In genomic region chrX:48450076-48450475, GRCh38 we compare ENCODE assay signal across 38 cellular contexts. TPM values are rescaled to one million over a fixed set of nuclear protein-coding genes. Genes with fewer than 3 reads are reported as not detected.
"Had no signal": no experiment of that assay in that cellular context is flagged by ENCODE, and none has a peak within 500 bp of the region (broad histone marks: within the 10 kb centered on the region; RNA-seq: fewer than 3 reads in every experiment).

No MANE protein-coding gene starts in this region.

- H3K9me3 ChIP-seq: adrenal gland, body of pancreas, breast epithelium had no signal

- H3K4me1 ChIP-seq: adrenal gland, body of pancreas, breast epithelium had no signal

- H3K4me3 ChIP-seq: adrenal gland, body of pancreas, breast epithelium had no signal

- H3K27me3 ChIP-seq: body of pancreas, brain microvascular endothelial cell had no signal

- FAIRE-seq: TTC549 had no signal

- H3K36me3 ChIP-seq: adrenal gland, brain microvascular endothelial cell, breast epithelium had no signal

- DNase-seq: activated B cell treated with CpG ODN at 0.5 μM for 24 hours; activated CD4-positive, alpha-beta memory T cell treated with anti-CD3 and anti-CD28 coated beads for 36 hours; activated CD4-positive, alpha-beta T cell treated with anti-CD3 and anti-CD28 coated beads for 4 hours; activated CD4-positive, alpha-beta T cell treated with anti-CD3 and anti-CD28 coated beads, Interleukin-2, amount 10 ng/mL, durations not matched to agents 24 days and 14 days; activated CD4-positive, alpha-beta T cell treated with anti-CD3 and anti-CD28 coated beads, Interleukin-2, amount 50 U/mL, for 1 hour; activated CD4-positive, alpha-beta T cell treated with anti-CD3 and anti-CD28 coated beads, Interleukin-2, amount 50 U/mL, for 4 hours; activated CD4-positive, CD25-positive, alpha-beta regulatory T cell treated with anti-CD3 and anti-CD28 coated beads, Interleukin-2, amount 50 U/mL, for 72 hours; activated CD8-positive, alpha-beta memory T cell treated with anti-CD3 and anti-CD28 coated beads, Interleukin-2, amount 50 U/mL, for 4 hours; activated CD8-positive, alpha-beta T cell treated with anti-CD3 and anti-CD28 coated beads for 36 hours; activated effector memory CD4-positive, alpha-beta T cell treated with anti-CD3 and anti-CD28 coated beads, Interleukin-2, amount 50 U/mL, for 16 hours; activated gamma-delta T cell treated with Interleukin-2 at 50 U/mL for 16 hours; activated naive CD4-positive, alpha-beta T cell; activated naive CD4-positive, alpha-beta T cell treated with anti-CD3 and anti-CD28 coated beads for 36 hours; activated naive CD4-positive, alpha-beta T cell treated with anti-CD3 and anti-CD28 coated beads, Interleukin-2, amount 50 U/mL, for 16 hours; activated naive CD8-positive, alpha-beta T cell treated with anti-CD3 and anti-CD28 coated beads for 36 hours; activated T-cell treated with anti-CD3 and anti-CD28 coated beads for 4 hours; activated T-cell treated with anti-CD3 and anti-CD28 coated beads, Interleukin-2, amount 50 U/mL, for 1 hour; activated T-cell treated with anti-CD3 and anti-CD28 coated beads, Interleukin-2, amount 50 U/mL, for 4 hours; activated T-cell treated with anti-CD3 and anti-CD28 coated beads, Interleukin-2, amount 50 U/mL, for 72 hours; adrenal gland; amniotic stem cell; aorta; body of pancreas; brain microvascular endothelial cell; central memory CD4-positive, alpha-beta T cell; T-cell; T-helper 2 cell; T-helper 9 cell had no signal

- ATAC-seq: activated CD8-positive, alpha-beta T cell treated with anti-CD3 and anti-CD28 coated beads for 36 hours; activated naive CD4-positive, alpha-beta T cell treated with anti-CD3 and anti-CD28 coated beads, Interleukin-2, amount 50 U/mL, for 72 hours; activated T-cell treated with anti-CD3 and anti-CD28 coated beads, Interleukin-2, amount 50 U/mL, for 4 hours; activated T-cell treated with anti-CD3 and anti-CD28 coated beads, Interleukin-2, amount 50 U/mL, for 72 hours; activated T-helper 17 cell treated with anti-CD3 and anti-CD28 coated beads, Interleukin-2, amount 50 U/mL, for 72 hours; body of pancreas; T-cell had no signal

- H3K27ac ChIP-seq: adrenal gland, body of pancreas, brain microvascular endothelial cell, breast epithelium, VCaP had no signal

RNA-seq across cellular contexts. Expression of gene SSX4B, which starts 38.3 kb away (rescaled TPM):
- total RNA-seq: activated B cell treated with CpG ODN at 0.5 μM for 24 hours; activated CD4-positive, alpha-beta memory T cell treated with anti-CD3 and anti-CD28 coated beads for 36 hours; activated CD4-positive, alpha-beta T cell treated with anti-CD3 and anti-CD28 coated beads, Interleukin-2, amount 10 ng/mL, durations not matched to agents 24 days and 14 days; activated CD8-positive, alpha-beta memory T cell treated with anti-CD3 and anti-CD28 coated beads for 36 hours; activated CD8-positive, alpha-beta T cell treated with anti-CD3 and anti-CD28 coated beads for 36 hours; activated naive CD4-positive, alpha-beta T cell treated with anti-CD3 and anti-CD28 coated beads for 36 hours; activated naive CD4-positive, alpha-beta T cell treated with anti-CD3 and anti-CD28 coated beads, Interleukin-2, amount 50 U/mL, for 72 hours; activated naive CD8-positive, alpha-beta T cell treated with anti-CD3 and anti-CD28 coated beads for 36 hours; activated T-cell treated with anti-CD3 and anti-CD28 coated beads, Interleukin-2, amount 50 U/mL, for 4 hours; activated T-cell treated with anti-CD3 and anti-CD28 coated beads, Interleukin-2, amount 50 U/mL, for 72 hours; activated T-helper 1 cell treated with anti-CD3 and anti-CD28 coated beads, Interleukin-12 subunit alpha, Interleukin-12 subunit beta, Interleukin-2, Interleukin-4 antibody, amounts not matched to agents 30 ng/mL and 10 ng/mL and 1 ng/mL, durations not matched to agents 14 hours and 24 hours and 36 hours; activated T-helper 17 cell treated with anti-CD3 and anti-CD28 coated beads, Interleukin-2, amount 50 U/mL, for 72 hours; adrenal gland; aorta; astrocyte; body of pancreas; breast epithelium; cardiac septum; T-cell; T-helper 1 cell treated with Interleukin-12 subunit alpha and Interleukin-12 subunit beta and Interleukin-4 antibody, amounts not matched to agents 30 ng/mL and 1 ng/mL, for 36 hours had no signal
- polyA plus RNA-seq: adrenal gland, aorta had no signal
